16 cellular contexts compared by ENCODE assay signal in genomic region chr1:199867601-199868000, GRCh38.
DNase-seq lines count a peak whose midpoint lies in the region; ATAC-seq and TF ChIP-seq lines count a peak whose summit lies in the region.
"Had no signal": no experiment of that assay in that cellular context is flagged by ENCODE, and none has a peak within 500 bp of the region (broad histone marks: within the 10 kb centered on the region; RNA-seq: fewer than 3 reads in every experiment).

No MANE protein-coding gene starts in this region.

- H3K4me2 ChIP-seq in GM23338: no peak overlapping the region

- no peak overlapping the region for H3K4me3 Mint-ChIP-seq in GM23338
- H3K4me3 Mint-ChIP-seq in naive thymus-derived CD4-positive, alpha-beta T cell: no peak overlapping the region
- H3K4me3 Mint-ChIP-seq: activated T-helper 1 cell treated with anti-CD3 and anti-CD28 coated beads, Interleukin-12 subunit alpha, Interleukin-12 subunit beta, Interleukin-2, Interleukin-4 antibody, amounts not matched to agents 30 ng/mL and 10 ng/mL and 1 ng/mL, durations not matched to agents 14 hours and 24 hours and 36 hours; dendritic cell treated with granulocyte-macrophage colony-stimulating factor and Interleukin-4, amounts not matched to agents 40 ng/mL and 50 ng/mL, for 4 days; HFFc6 had no signal

- no peaks in the 10 kb centered on the region for H3F3A ChIP-seq in GM23338 (replicated peaks; ENCODE audit: low read depth)

- H4K20me1 ChIP-seq in GM23338 (replicated peaks; ENCODE audit: insufficient read depth): no peaks in the 10 kb centered on the region

- H3K4me1 Mint-ChIP-seq in GM23338: peaks cover 23% of the 10 kb centered on the region
- peaks cover 0 to 8% (median 0%) of the 10 kb centered on the region in 7 donors for H3K4me1 Mint-ChIP-seq in naive thymus-derived CD4-positive, alpha-beta T cell

- DNase-seq in GM23338 (ENCODE audit: low spot score) (no peak), NOMO-1 (lab: John Stamatoyannopoulos, UW; ENCODE audit: unreplicated experiment in 2 of 2) (peak; percentile 67 to 91), choroid plexus epithelial cell (ENCODE audit: low read depth) (peak; percentile 61), AG08395 (ENCODE audit: low spot score) (no peak), coronary artery (ENCODE audit: low spot score) (no peak)
- no peak for DNase-seq in naive thymus-derived CD4-positive, alpha-beta T cell
- no peak for DNase-seq in stimulated activated CD4-positive, alpha-beta T cell treated with anti-CD3 and anti-CD28 coated beads, Interleukin-12 subunit alpha, Interleukin-12 subunit beta, amount 100 ng/mL, for 4 hours
- DNase-seq: activated CD4-positive, alpha-beta T cell treated with anti-CD3 and anti-CD28 coated beads, Interleukin-2, amount 50 U/mL, for 4 hours; amygdala; HFFc6; MM.1S; ovary had no signal

- POLR2A ChIA-PET in naive thymus-derived CD4-positive, alpha-beta T cell (lab: Charles Lee): no interaction called here

- peak overlapping the region; percentile 70; the same call in 1 of the 2 replicates for H2AFZ ChIP-seq in GM23338

- TF ChIP-seq CTCF in GM23338 (conservative IDR thresholded peaks at IDR 0.05; ENCODE audit: low read depth in 2 of 2) (no peak), choroid plexus epithelial cell (conservative IDR thresholded peaks at IDR 0.05; ENCODE audit: low read depth, low read length) (no peak), coronary artery (IDR thresholded peaks at IDR 0.05) (no peak)

- H3K9me2 ChIP-seq in GM23338 (ENCODE audit: insufficient read depth): no peaks in the 10 kb centered on the region

- no peak overlapping the region for H3K27ac Mint-ChIP-seq in GM23338
- H3K27ac Mint-ChIP-seq in naive thymus-derived CD4-positive, alpha-beta T cell: no peak overlapping the region
- H3K27ac Mint-ChIP-seq: activated T-helper 1 cell treated with anti-CD3 and anti-CD28 coated beads, Interleukin-12 subunit alpha, Interleukin-12 subunit beta, Interleukin-2, Interleukin-4 antibody, amounts not matched to agents 30 ng/mL and 10 ng/mL and 1 ng/mL, durations not matched to agents 14 hours and 24 hours and 36 hours; dendritic cell treated with granulocyte-macrophage colony-stimulating factor and Interleukin-4, amounts not matched to agents 40 ng/mL and 50 ng/mL, for 4 days; HFFc6 had no signal

- CTCF ChIA-PET in naive thymus-derived CD4-positive, alpha-beta T cell (lab: Charles Lee): no interaction called here

- H3K4me3 ChIP-seq in GM23338 (no peak overlapping the region), choroid plexus epithelial cell (ENCODE audit: low read depth, low read length) (no peak overlapping the region), coronary artery (no peak overlapping the region)
- H3K4me3 ChIP-seq in naive thymus-derived CD4-positive, alpha-beta T cell (ENCODE audit: low read length): no peak overlapping the region
- H3K4me3 ChIP-seq: ovary had no signal

- H3K36me3 ChIP-seq in GM23338 (ENCODE audit: insufficient read depth): no peaks in the 10 kb centered on the region
- no peaks in the 10 kb centered on the region for H3K36me3 ChIP-seq in naive thymus-derived CD4-positive, alpha-beta T cell (ENCODE audit: control insufficient read depth in 2 of 3, insufficient read depth in 3 of 3, low read length in 3 of 3)
- H3K36me3 ChIP-seq: ovary had no signal

- intact Hi-C loops in naive thymus-derived CD4-positive, alpha-beta T cell (cut with micrococcal nuclease): no loop called here

- no peak; the same call in 1 of the 3 replicates for ATAC-seq in GM23338
- ATAC-seq in naive thymus-derived CD4-positive, alpha-beta T cell: peak; percentile 52
- no peak for ATAC-seq in GM19397 (IDR thresholded peaks at IDR 0.05; ENCODE audit: unreplicated experiment)

- H3K27ac ChIP-seq in GM23338 (ENCODE audit: low read depth) (no peak overlapping the region), coronary artery (no peak overlapping the region)
- no peak overlapping the region for H3K27ac ChIP-seq in naive thymus-derived CD4-positive, alpha-beta T cell (ENCODE audit: low read depth, low read length)
- H3K27ac ChIP-seq: HL-60, ovary had no signal

- no peaks in the 10 kb centered on the region for H3K9me3 Mint-ChIP-seq in GM23338
- H3K9me3 Mint-ChIP-seq in naive thymus-derived CD4-positive, alpha-beta T cell: peaks cover 0 to 1% (median 0%) of the 10 kb centered on the region in 11 donors
- H3K9me3 Mint-ChIP-seq: activated T-helper 1 cell treated with anti-CD3 and anti-CD28 coated beads, Interleukin-12 subunit alpha, Interleukin-12 subunit beta, Interleukin-2, Interleukin-4 antibody, amounts not matched to agents 30 ng/mL and 10 ng/mL and 1 ng/mL, durations not matched to agents 14 hours and 24 hours and 36 hours; dendritic cell treated with granulocyte-macrophage colony-stimulating factor and Interleukin-4, amounts not matched to agents 40 ng/mL and 50 ng/mL, for 4 days; HFFc6 had no signal

- H3K36me3 Mint-ChIP-seq in GM23338 (ENCODE audit: low read depth): no peaks in the 10 kb centered on the region
- H3K36me3 Mint-ChIP-seq in naive thymus-derived CD4-positive, alpha-beta T cell: no peaks in the 10 kb centered on the region

- peaks cover 20% of the 10 kb centered on the region for H3K4me1 ChIP-seq in GM23338 (ENCODE audit: insufficient read depth)
- no peaks in the 10 kb centered on the region for H3K4me1 ChIP-seq in naive thymus-derived CD4-positive, alpha-beta T cell (ENCODE audit: control insufficient read depth in 2 of 2, insufficient read depth in 2 of 2, low read length in 2 of 2)

- H3K9me3 ChIP-seq in naive thymus-derived CD4-positive, alpha-beta T cell (ENCODE audit: control insufficient read depth in 2 of 3, low read length in 3 of 3): no peaks in the 10 kb centered on the region
- H3K9me3 ChIP-seq: ovary had no signal

- no peaks in the 10 kb centered on the region for H3K79me2 ChIP-seq in GM23338 (replicated peaks; ENCODE audit: insufficient read depth)

- H3K27me3 ChIP-seq in GM23338 (ENCODE audit: insufficient read depth): no peaks in the 10 kb centered on the region
- no peaks in the 10 kb centered on the region for H3K27me3 ChIP-seq in naive thymus-derived CD4-positive, alpha-beta T cell (ENCODE audit: control insufficient read depth in 2 of 2, insufficient read depth in 2 of 2, low read length in 2 of 2)
- H3K27me3 ChIP-seq: ovary had no signal

- peaks cover 2% of the 10 kb centered on the region for H3K27me3 Mint-ChIP-seq in GM23338 (ENCODE audit: insufficient read depth, low read depth, poor library complexity)
- H3K27me3 Mint-ChIP-seq in naive thymus-derived CD4-positive, alpha-beta T cell: peaks cover 4 to 38% (median 9%) of the 10 kb centered on the region in 5 donors
- H3K27me3 Mint-ChIP-seq: dendritic cell treated with granulocyte-macrophage colony-stimulating factor and Interleukin-4, amounts not matched to agents 40 ng/mL and 50 ng/mL, for 4 days had no signal

TF ChIP-seq in GM23338, 12 proteins besides CTCF, POLR2A, EP300 and RAD21:
- TF ChIP-seq JUNB (IDR thresholded peaks at IDR 0.05; ENCODE audit: unreplicated experiment): no peak
- TF ChIP-seq POLR2AphosphoS5 (IDR thresholded peaks at IDR 0.05; ENCODE audit: low read depth): no peak
- TF ChIP-seq ZNF114 (CRISPR knock-in tag; IDR thresholded peaks at IDR 0.05): no peak
- no peak for TF ChIP-seq ZNF331 (CRISPR knock-in tag; IDR thresholded peaks at IDR 0.05; ENCODE audit: low read depth)
- no peak for TF ChIP-seq STAT1 (IDR thresholded peaks at IDR 0.05; ENCODE audit: unreplicated experiment)
- TF ChIP-seq NANOG (IDR thresholded peaks at IDR 0.05; ENCODE audit: borderline replicate concordance): no peak

Comparison
In these comparisons a context has a peak if more than half of its experiments do, and no peak if none do; other contexts are left out.
1. DNase-seq: peak in NOMO-1 (2 of 2) and choroid plexus epithelial cell (single experiment); none in GM23338 (single experiment), naive thymus-derived CD4-positive, alpha-beta T cell (0 of 9), AG08395 (single experiment), coronary artery (single experiment) and stimulated activated CD4-positive, alpha-beta T cell treated with anti-CD3 and anti-CD28 coated beads, Interleukin-12 subunit alpha, Interleukin-12 subunit beta, amount 100 ng/mL, for 4 hours (single experiment).